8 cellular contexts compared by ENCODE assay signal in the genomic region with DNA sequence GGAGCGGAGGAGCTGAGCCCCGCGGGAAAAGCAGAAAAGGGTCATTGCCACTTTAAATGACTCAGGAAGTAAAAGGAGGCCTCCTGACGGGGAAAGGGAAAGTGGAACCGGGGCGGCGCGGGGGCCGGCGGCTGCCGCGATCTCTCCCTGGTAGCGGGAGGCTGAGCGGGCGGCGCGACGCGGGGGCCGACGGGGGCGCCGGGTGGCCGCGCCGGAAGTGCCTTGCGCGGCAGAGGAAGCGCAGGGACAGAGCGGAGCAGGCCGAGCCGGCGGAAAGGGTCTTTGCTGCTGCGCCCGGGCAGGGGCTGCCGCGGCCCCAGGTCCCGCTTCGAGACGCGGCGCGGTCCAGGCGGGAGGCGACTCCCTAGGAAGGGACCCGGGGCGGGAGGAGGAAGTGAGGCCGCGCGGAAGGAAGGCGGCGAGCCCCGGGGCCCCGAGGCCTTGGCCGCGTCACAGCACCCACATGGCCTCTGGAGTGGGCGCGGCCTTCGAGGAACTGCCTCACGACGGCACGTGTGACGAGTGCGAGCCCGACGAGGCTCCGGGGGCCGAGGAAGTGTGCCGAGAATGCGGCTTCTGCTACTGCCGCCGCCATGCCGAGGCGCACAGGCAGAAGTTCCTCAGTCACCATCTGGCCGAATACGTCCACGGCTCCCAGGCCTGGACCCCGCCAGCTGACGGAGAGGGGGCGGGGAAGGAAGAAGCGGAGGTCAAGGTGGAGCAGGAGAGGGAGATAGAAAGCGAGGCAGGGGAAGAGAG. TPM values are rescaled to one million over a fixed set of nuclear protein-coding genes. Genes with fewer than 3 reads are reported as not detected.
DNase-seq lines count a peak whose midpoint lies in the region; ATAC-seq and TF ChIP-seq lines count a peak whose summit lies in the region.

A gene with protein sequence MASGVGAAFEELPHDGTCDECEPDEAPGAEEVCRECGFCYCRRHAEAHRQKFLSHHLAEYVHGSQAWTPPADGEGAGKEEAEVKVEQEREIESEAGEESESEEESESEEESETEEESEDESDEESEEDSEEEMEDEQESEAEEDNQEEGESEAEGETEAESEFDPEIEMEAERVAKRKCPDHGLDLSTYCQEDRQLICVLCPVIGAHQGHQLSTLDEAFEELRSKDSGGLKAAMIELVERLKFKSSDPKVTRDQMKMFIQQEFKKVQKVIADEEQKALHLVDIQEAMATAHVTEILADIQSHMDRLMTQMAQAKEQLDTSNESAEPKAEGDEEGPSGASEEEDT (plus strand): TSS at position 127 of the 759 bp plus-strand sequence. CDS start 337 bp downstream, at position 464.

- H3K9me3 Mint-ChIP-seq in activated CD8-positive, alpha-beta T cell treated with anti-CD3 and anti-CD28 coated beads for 36 hours = peaks cover 30% of the 10 kb centered on the region

- peaks cover 38% of the 10 kb centered on the region for H3K4me1 Mint-ChIP-seq in activated CD8-positive, alpha-beta T cell treated with anti-CD3 and anti-CD28 coated beads for 36 hours (ENCODE audit: low read depth)

- peak; percentile 71 for TF ChIP-seq POLR2A in GM19099 (IDR thresholded peaks at IDR 0.05; ENCODE audit: extremely low read depth, insufficient read length, low read depth)

- DNase-seq in BJ (ENCODE audit: low read depth) (peak; percentile 50), NCI-H69 (lab: John Stamatoyannopoulos, UW) (peak; percentile 95), lung (ENCODE audit: low spot score) (peak; percentile 85)
- peak; percentile 89 for DNase-seq in activated CD8-positive, alpha-beta T cell treated with anti-CD3 and anti-CD28 coated beads for 36 hours
- peak; percentile 73 to 83 (median 75) for DNase-seq in stimulated activated CD4-positive, alpha-beta T cell treated with anti-CD3 and anti-CD28 coated beads, TNF-alpha, amount 100 ng/mL, for 4 hours (ENCODE audit: low read depth in 3 of 3)

- H3K9me3 ChIP-seq in ectodermal cell (ENCODE audit: control insufficient read depth, low read length) (peaks cover 3% of the 10 kb centered on the region), lung (ENCODE audit: control insufficient read depth in 2 of 2, insufficient read depth in 1 of 2, low read length in 1 of 2) (no peaks in the 10 kb centered on the region)

- H3K4me1 ChIP-seq in ectodermal cell (ENCODE audit: control insufficient read depth, insufficient read depth, low read length) (no peaks in the 10 kb centered on the region), lung (ENCODE audit: control insufficient read depth in 2 of 2, insufficient read depth in 2 of 2, low read length in 2 of 2) (peaks cover 4 to 15% of the 10 kb centered on the region in 2 donors)

- ATAC-seq in HG03432 (IDR thresholded peaks at IDR 0.05; ENCODE audit: unreplicated experiment) (peak; percentile 93), lung (ENCODE audit: insufficient read depth, low FRiP score) (peak; percentile 95)
- peak; percentile 86 for ATAC-seq in activated CD8-positive, alpha-beta T cell treated with anti-CD3 and anti-CD28 coated beads for 36 hours

- 0 out of 2 replicates have a peak, but pooled peaks cover 2% of the 10 kb centered on the region for H3K36me3 ChIP-seq in BJ (ENCODE audit: control insufficient read depth, insufficient read depth, low read length)
- peaks cover 18% of the 10 kb centered on the region for H3K36me3 ChIP-seq in ectodermal cell (ENCODE audit: control insufficient read depth, insufficient read depth, low read length)
- no peaks in the 10 kb centered on the region for H3K36me3 ChIP-seq in lung (ENCODE audit: control insufficient read depth in 2 of 2, insufficient read depth in 2 of 2, low read length in 2 of 2)

- H3K27ac ChIP-seq in ectodermal cell (ENCODE audit: insufficient read depth, low read depth, low read length, poor library complexity, severe bottlenecking) (peak within 1 kb of the TSS; percentile 38), lung (ENCODE audit: low read depth in 1 of 2, low read length in 1 of 2) (peak within 1 kb of the TSS; percentile 95 to 98)

- H3K36me3 Mint-ChIP-seq in activated CD8-positive, alpha-beta T cell treated with anti-CD3 and anti-CD28 coated beads for 36 hours (ENCODE audit: low read depth) = peaks cover 33% of the 10 kb centered on the region

- TF ChIP-seq CTCF in BJ (IDR thresholded peaks at IDR 0.05; ENCODE audit: insufficient read depth, low read depth, low read length) = no peak
- TF ChIP-seq CTCF in activated CD8-positive, alpha-beta T cell treated with anti-CD3 and anti-CD28 coated beads for 36 hours (IDR thresholded peaks at IDR 0.05) = no peak
- TF ChIP-seq CTCF in lung (IDR thresholded peaks at IDR 0.05; ENCODE audit: control extremely low read depth, extremely low read depth) = no peak

- H3K4me3 Mint-ChIP-seq in activated CD8-positive, alpha-beta T cell treated with anti-CD3 and anti-CD28 coated beads for 36 hours = peak within 1 kb of the TSS; percentile 92

- intact Hi-C loops in activated CD8-positive, alpha-beta T cell treated with anti-CD3 and anti-CD28 coated beads for 36 hours (cut with micrococcal nuclease) = no loop called here

- H3K27me3 ChIP-seq in BJ (ENCODE audit: control insufficient read depth, insufficient read depth, low read length) = no peaks in the 10 kb centered on the region
- H3K27me3 ChIP-seq in ectodermal cell (ENCODE audit: control insufficient read depth, insufficient read depth, low read length, poor library complexity, severe bottlenecking) = peaks cover 42% of the 10 kb centered on the region
- no peaks in the 10 kb centered on the region for H3K27me3 ChIP-seq in lung (ENCODE audit: control insufficient read depth, insufficient read depth)

- H3K4me3 ChIP-seq in BJ (ENCODE audit: low read depth, low read length) (peak within 1 kb of the TSS; percentile 66), ectodermal cell (ENCODE audit: insufficient read depth, low read depth, low read length) (peak within 1 kb of the TSS; percentile 57), lung (peak within 1 kb of the TSS; percentile 65)

- no peaks in the 10 kb centered on the region for H3K27me3 Mint-ChIP-seq in activated CD8-positive, alpha-beta T cell treated with anti-CD3 and anti-CD28 coated beads for 36 hours

- CTCF ChIA-PET in BJ (lab: Yijun Ruan, JAX) = interaction anchor here (0.5 kb wide), 1 partner anchor 447 kb away, joined by 3 read pairs; no protein-coding TSS in a partner anchor
- CTCF ChIA-PET in activated CD8-positive, alpha-beta T cell treated with anti-CD3 and anti-CD28 coated beads for 36 hours (lab: Charles Lee) = no interaction called here

- POLR2A ChIA-PET in BJ (lab: Charles Lee) = interaction anchor here (0.5 kb wide), 1 partner anchor 163 kb away, joined by 3 read pairs; no protein-coding TSS in a partner anchor
- POLR2A ChIA-PET in activated CD8-positive, alpha-beta T cell treated with anti-CD3 and anti-CD28 coated beads for 36 hours (lab: Charles Lee) = interaction anchor here (1.2 kb wide), 1 partner anchor 11 kb away, joined by 3 read pairs; no protein-coding TSS in a partner anchor

- WGBS in ectodermal cell, 2 experiments = 4% methylated on average over 82 of the region's 82 CpGs
- WGBS in lung, 2 donors = 3% methylated on average over 67 to 82 of the region's 82 CpGs

- peak within 1 kb of the TSS; percentile 97 for H3K27ac Mint-ChIP-seq in activated CD8-positive, alpha-beta T cell treated with anti-CD3 and anti-CD28 coated beads for 36 hours

RNA-seq across cellular contexts. Expression of the gene that starts here (rescaled TPM):
- polyA plus RNA-seq in BJ (2011; rRNA removed) (62.0 and 69.9 TPM in 2 replicates), lung (10 to 100 TPM in 1 of 2 donors, 1 to 10 TPM in 1; 9.1 to 24.9 TPM)
- polyA minus RNA-seq in BJ (2011; rRNA and poly(A)+ RNA removed) = 58.3 and 58.8 TPM in 2 replicates
- total RNA-seq in activated CD8-positive, alpha-beta T cell treated with anti-CD3 and anti-CD28 coated beads for 36 hours = 10 to 100 TPM; 37.4 to 40.1 TPM
- 52.0 TPM for polyA plus RNA-seq in ectodermal cell (2013, experiment 1 of 4)
- 53.1 TPM for polyA plus RNA-seq in ectodermal cell (2013, experiment 2 of 4)
- polyA plus RNA-seq in ectodermal cell (2013, experiment 3 of 4) = 29.5 TPM
- 36.6 TPM for polyA plus RNA-seq in ectodermal cell (2013, experiment 4 of 4)
- 10 to 100 TPM; 20.5 to 62.2 TPM for total RNA-seq in lung

Comparison
In these comparisons a context has a peak if more than half of its experiments do, and no peak if none do; other contexts are left out.
1. Peak in every context shown above with its lines: DNase-seq, ATAC-seq, H3K4me3 ChIP-seq and H3K27ac ChIP-seq.